Comparison of ENCODE assay signal across 17 cellular contexts in the genomic region with DNA sequence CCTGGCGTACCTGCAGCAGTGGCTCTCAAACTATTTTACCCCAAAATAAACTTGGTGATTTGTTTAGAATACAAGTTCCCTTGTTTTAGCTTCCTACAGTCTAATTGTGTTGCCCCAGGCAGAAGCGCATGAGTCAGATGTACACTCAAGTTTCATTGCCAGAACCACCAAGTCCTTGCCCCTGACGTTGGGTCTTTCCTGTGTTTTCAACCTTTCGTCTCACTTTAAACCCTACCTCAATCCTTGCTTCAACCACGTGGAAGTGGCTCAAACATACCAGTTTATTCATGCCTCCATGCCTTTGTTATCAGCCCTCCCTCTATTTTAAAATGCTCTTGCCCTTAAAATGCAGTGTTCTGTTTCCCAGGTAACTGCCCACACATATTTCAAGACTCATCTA.
DNase-seq lines count a peak whose midpoint lies in the region; ATAC-seq and TF ChIP-seq lines count a peak whose summit lies in the region.
"Had no signal": no experiment of that assay in that cellular context is flagged by ENCODE, and none has a peak within 500 bp of the region (broad histone marks: within the 10 kb centered on the region; RNA-seq: fewer than 3 reads in every experiment).

No MANE protein-coding gene starts in this region.

- no peaks in the 10 kb centered on the region for H3K27me3 ChIP-seq in IMR-90 (ENCODE audit: control insufficient read depth, insufficient read depth, low read length)
- H3K27me3 ChIP-seq: heart left ventricle, neutrophil, uterus had no signal

- H3K27me3 Mint-ChIP-seq in effector memory CD8-positive, alpha-beta T cell = no peaks in the 10 kb centered on the region

- H2AK5ac ChIP-seq in IMR-90 (ENCODE audit: low read depth, low read length) = no peak overlapping the region; the same call in 1 of the 2 replicates

- H3K36me3 ChIP-seq in IMR-90 (ENCODE audit: control insufficient read depth, insufficient read depth, low read length) = no peaks in the 10 kb centered on the region
- H3K36me3 ChIP-seq: heart left ventricle, neutrophil, uterus had no signal

- no peak overlapping the region for H3K4me3 Mint-ChIP-seq in effector memory CD8-positive, alpha-beta T cell
- H3K4me3 Mint-ChIP-seq: activated naive CD8-positive, alpha-beta T cell; stimulated activated effector memory CD8-positive, alpha-beta T cell treated with anti-CD3 and anti-CD28 coated beads, Interleukin-12 subunit alpha, Interleukin-12 subunit beta, amount 100 ng/mL, for 72 hours had no signal

- peak overlapping the region; percentile 22; the same call in 1 of the 2 replicates for H3K4ac ChIP-seq in IMR-90 (ENCODE audit: low read depth, low read length)

- H3K56ac ChIP-seq in IMR-90 (ENCODE audit: extremely low read depth, insufficient read depth, low read length) = no peak overlapping the region

- no peak overlapping the region for H3K9ac ChIP-seq in IMR-90 (ENCODE audit: low read depth, low read length)

- no peak overlapping the region; the same call in 1 of the 2 replicates for H3K4me2 ChIP-seq in IMR-90 (ENCODE audit: low read depth, low read length)

- H3K27ac ChIP-seq in IMR-90 (ENCODE audit: insufficient read depth, low read length) = no peak overlapping the region
- H3K27ac ChIP-seq: heart left ventricle, uterus had no signal

- no peak overlapping the region for H3K27ac Mint-ChIP-seq in effector memory CD8-positive, alpha-beta T cell
- H3K27ac Mint-ChIP-seq: activated naive CD8-positive, alpha-beta T cell; stimulated activated effector memory CD8-positive, alpha-beta T cell treated with anti-CD3 and anti-CD28 coated beads, Interleukin-12 subunit alpha, Interleukin-12 subunit beta, amount 100 ng/mL, for 72 hours had no signal

- H2BK120ac ChIP-seq in IMR-90 (ENCODE audit: low read depth, low read length) = 0 out of 2 replicates have a peak overlapping the region, but pooled peaks have one; percentile 65

- no peaks in the 10 kb centered on the region for H3K79me1 ChIP-seq in IMR-90 (ENCODE audit: low read depth in 1 of 2, low read length in 2 of 2)

- DNase-seq in AG09319 (ENCODE audit: extremely low read depth, low read depth) (peak; percentile 35), IMR-90 (peak; percentile 76), astrocyte of the spinal cord (ENCODE audit: low read depth, low spot score) (peak; percentile 70), foreskin fibroblast (peak; percentile 41 to 68), RKO (ENCODE audit: low spot score) (no peak)
- DNase-seq in stimulated activated naive CD4-positive, alpha-beta T cell treated with Interleukin-2 at 50 U/mL for 16 hours (lab: John Stamatoyannopoulos, UW) = no peak
- DNase-seq in effector memory CD8-positive, alpha-beta T cell = no peak
- DNase-seq: ACHN; activated CD8-positive, alpha-beta memory T cell treated with anti-CD3 and anti-CD28 coated beads, Interleukin-2, amount 50 U/mL, for 48 hours; heart left ventricle; Right ventricle myocardium superior; uterus had no signal

- ATAC-seq in IMR-90 (ENCODE audit: low read depth) = peak; percentile 60
- ATAC-seq in GM18505 (IDR thresholded peaks at IDR 0.05; ENCODE audit: unreplicated experiment) = no peak
- no peak for ATAC-seq in effector memory CD8-positive, alpha-beta T cell (replicated peaks)
- ATAC-seq: GM12878; heart left ventricle; stimulated activated effector memory CD8-positive, alpha-beta T cell treated with anti-CD3 and anti-CD28 coated beads, Interleukin-12 subunit alpha, Interleukin-12 subunit beta, amount 100 ng/mL, for 72 hours had no signal

- no peaks in the 10 kb centered on the region for H4K20me1 ChIP-seq in IMR-90 (ENCODE audit: insufficient read depth, low read length)

- 71% methylated on average over 4 of the region's 5 CpGs; no CpG with 5 or more reads in 1 of the 2 experiments for WGBS in IMR-90 (ENCODE audit: extremely low coverage in 2 of 2, insufficient read length in 1 of 2), 2 experiments

- no peak for TF ChIP-seq RAD21 in IMR-90 (IDR thresholded peaks at IDR 0.05; ENCODE audit: low read length)

- no peak overlapping the region for H3K4me3 ChIP-seq in IMR-90 (ENCODE audit: insufficient read depth, low read depth, low read length)
- H3K4me3 ChIP-seq in astrocyte of the spinal cord (ENCODE audit: low read depth, low read length) = no peak overlapping the region
- no peak overlapping the region for H3K4me3 ChIP-seq in foreskin fibroblast (ENCODE audit: low read depth in 1 of 2, low read length in 2 of 2)
- H3K4me3 ChIP-seq: GM12878, heart left ventricle, uterus had no signal

- peaks cover 5 to 18% of the 10 kb centered on the region in 2 donors for H3K9me3 Mint-ChIP-seq in effector memory CD8-positive, alpha-beta T cell

- intact Hi-C loops in IMR-90 (cut with micrococcal nuclease) = no loop called here

- H2BK15ac ChIP-seq in IMR-90 (ENCODE audit: low read depth, low read length) = 0 out of 3 replicates have a peak overlapping the region, but pooled peaks have one; percentile 47

- POLR2A ChIA-PET in IMR-90 (lab: Charles Lee; ENCODE audit: unreplicated experiment) = no interaction called here

- no peaks in the 10 kb centered on the region; the same call in none of the 2 replicates for H3K9me1 ChIP-seq in IMR-90 (ENCODE audit: insufficient read depth, low read length)

- no TSS peak for BruUV-seq in IMR-90 (replicated peaks; lab: Mats Ljungman, UMichigan)

- H2AFZ ChIP-seq in IMR-90 (replicated peaks; ENCODE audit: low read length, poor library complexity) = no peak overlapping the region

- CTCF ChIA-PET in IMR-90 (lab: Yijun Ruan, JAX) = no interaction called here

- no peak for TF ChIP-seq POLR2A in IMR-90 (IDR thresholded peaks at IDR 0.05; ENCODE audit: low read depth, low read length)
- TF ChIP-seq POLR2A in GM18505 (IDR thresholded peaks at IDR 0.05; ENCODE audit: borderline replicate concordance, extremely low read depth, insufficient read depth, insufficient read length) = no peak

- H3K23ac ChIP-seq in IMR-90 (ENCODE audit: low read depth, low read length) = no peak overlapping the region

- peak overlapping the region; percentile 7; the same call in 1 of the 2 replicates for H3K18ac ChIP-seq in IMR-90 (ENCODE audit: low read depth, low read length)

- H4K8ac ChIP-seq in IMR-90 (ENCODE audit: low read depth in 2 of 2, low read length in 2 of 2) = no peak overlapping the region

- H2AK9ac ChIP-seq in IMR-90 (replicated peaks; ENCODE audit: low read depth, low read length, poor library complexity) = no peak overlapping the region

- H3K4me1 ChIP-seq in IMR-90 (ENCODE audit: control insufficient read depth, insufficient read depth, low read length) = peaks cover 5% of the 10 kb centered on the region; the same call in 1 of the 2 replicates
- H3K4me1 ChIP-seq: heart left ventricle, uterus had no signal

- dilution Hi-C loops in IMR-90 (cut with HindIII; ENCODE audit: low sequenced_read_pairs, unreplicated experiment) = no loop called here

- peak overlapping the region; percentile 3; the same call in 1 of the 2 replicates for H4K91ac ChIP-seq in IMR-90 (ENCODE audit: insufficient read depth, low read depth, low read length)

- H3K9me3 ChIP-seq in IMR-90 (ENCODE audit: control insufficient read depth, insufficient read depth, low read length) = no peaks in the 10 kb centered on the region
- H3K9me3 ChIP-seq: neutrophil, uterus had no signal

- H2BK20ac ChIP-seq in IMR-90 (ENCODE audit: low read depth, low read length) = peak overlapping the region; percentile 48; the same call in 1 of the 2 replicates

- no peak overlapping the region for H2BK5ac ChIP-seq in IMR-90 (ENCODE audit: low read depth, low read length, poor library complexity, severe bottlenecking)

- H3K4me1 Mint-ChIP-seq in effector memory CD8-positive, alpha-beta T cell (ENCODE audit: low read depth in 2 of 2) = no peaks in the 10 kb centered on the region
- H3K4me1 Mint-ChIP-seq: stimulated activated effector memory CD8-positive, alpha-beta T cell treated with anti-CD3 and anti-CD28 coated beads, Interleukin-12 subunit alpha, Interleukin-12 subunit beta, amount 100 ng/mL, for 72 hours had no signal

- H4K5ac ChIP-seq in IMR-90 (ENCODE audit: low read depth, low read length) = no peak overlapping the region

- peak overlapping the region; percentile 29; the same call in 1 of the 2 replicates for H3K14ac ChIP-seq in IMR-90 (replicated peaks; ENCODE audit: low read depth, low read length)

- no peaks in the 10 kb centered on the region for H3K36me3 Mint-ChIP-seq in effector memory CD8-positive, alpha-beta T cell (ENCODE audit: insufficient read depth)
- H3K36me3 Mint-ChIP-seq: activated naive CD8-positive, alpha-beta T cell; stimulated activated effector memory CD8-positive, alpha-beta T cell treated with anti-CD3 and anti-CD28 coated beads, Interleukin-12 subunit alpha, Interleukin-12 subunit beta, amount 100 ng/mL, for 72 hours had no signal

- TF ChIP-seq CTCF in AG09319 (IDR thresholded peaks at IDR 0.05; ENCODE audit: low read depth, low read length) = no peak
- no peak for TF ChIP-seq CTCF in IMR-90 (conservative IDR thresholded peaks at IDR 0.05; ENCODE audit: low read depth, low read length)
- no peak for TF ChIP-seq CTCF in astrocyte of the spinal cord (IDR thresholded peaks at IDR 0.05; ENCODE audit: low read depth, low read length)
- TF ChIP-seq CTCF in foreskin fibroblast (IDR thresholded peaks at IDR 0.05; ENCODE audit: low read depth, low read length) = no peak

- in situ Hi-C loops in IMR-90 (cut with MboI; ENCODE audit: low sequenced_read_pairs) (no loop called here), astrocyte of the spinal cord (cut with HindIII; ENCODE audit: low sequenced_read_pairs) (no loop called here)

TF ChIP-seq in IMR-90, 13 proteins besides CTCF, POLR2A, EP300 and RAD21:
- TF ChIP-seq NFE2L2 (IDR thresholded peaks at IDR 0.05; ENCODE audit: low read depth, low read length) = no peak

Comparison
In these comparisons a context has a peak if more than half of its experiments do, and no peak if none do; other contexts are left out.
1. DNase-seq: peak in AG09319 (single experiment), IMR-90 (single experiment), astrocyte of the spinal cord (single experiment) and foreskin fibroblast (2 of 2); none in stimulated activated naive CD4-positive, alpha-beta T cell treated with Interleukin-2 at 50 U/mL for 16 hours (single experiment), RKO (single experiment) and effector memory CD8-positive, alpha-beta T cell (0 of 3).